ENCODE assay signal across 16 cellular contexts in genomic region chr1:199002670-199003069, GRCh38.
"Had no signal": no experiment of that assay in that cellular context is flagged by ENCODE, and none has a peak within 500 bp of the region (broad histone marks: within the 10 kb centered on the region; RNA-seq: fewer than 3 reads in every experiment).

No MANE protein-coding gene starts in this region.

- H3K36me3 Mint-ChIP-seq: neural progenitor cell had no signal

- ATAC-seq: gastroesophageal sphincter had no signal

- H3K27me3 Mint-ChIP-seq: activated B cell treated with CpG ODN at 0.5 μM for 24 hours; activated CD4-positive, alpha-beta T cell treated with anti-CD3 and anti-CD28 coated beads, Interleukin-2, amount 10 ng/mL, durations not matched to agents 7 days and 5 days had no signal

- DNase-seq: activated B cell treated with CpG ODN at 0.5 μM for 24 hours; activated CD4-positive, alpha-beta T cell treated with anti-CD3 and anti-CD28 coated beads, Interleukin-2, amount 10 ng/mL, durations not matched to agents 7 days and 5 days; activated naive CD4-positive, alpha-beta T cell treated with anti-CD3 and anti-CD28 coated beads, Interleukin-2, amount 10 ng/mL, durations not matched to agents 7 days and 5 days; activated T-cell treated with anti-CD3 and anti-CD28 coated beads for 4 hours; amniotic stem cell; dorsolateral prefrontal cortex; islet precursor cell; left ventricle myocardium inferior; mesenchymal stem cell; retina; thyroid gland had no signal

- H3K27me3 ChIP-seq: breast epithelium, dorsolateral prefrontal cortex, gastroesophageal sphincter, neural progenitor cell, thyroid gland had no signal

- H3K4me1 ChIP-seq: breast epithelium, gastroesophageal sphincter, left ventricle myocardium inferior, neural progenitor cell, thyroid gland had no signal

- H3K9me3 ChIP-seq: breast epithelium, gastroesophageal sphincter, left ventricle myocardium inferior, thyroid gland had no signal

- H3K9ac ChIP-seq: neural progenitor cell had no signal

- H3K9me3 Mint-ChIP-seq: activated B cell treated with CpG ODN at 0.5 μM for 24 hours; activated CD4-positive, alpha-beta T cell treated with anti-CD3 and anti-CD28 coated beads, Interleukin-2, amount 10 ng/mL, durations not matched to agents 7 days and 5 days; activated naive CD4-positive, alpha-beta T cell treated with anti-CD3 and anti-CD28 coated beads, Interleukin-2, amount 10 ng/mL, durations not matched to agents 7 days and 5 days; neural progenitor cell had no signal

- H2AFZ ChIP-seq: neural progenitor cell had no signal

- H3K4me3 Mint-ChIP-seq: activated B cell treated with CpG ODN at 0.5 μM for 24 hours; activated CD4-positive, alpha-beta T cell treated with anti-CD3 and anti-CD28 coated beads, Interleukin-2, amount 10 ng/mL, durations not matched to agents 7 days and 5 days; activated naive CD4-positive, alpha-beta T cell treated with anti-CD3 and anti-CD28 coated beads, Interleukin-2, amount 10 ng/mL, durations not matched to agents 7 days and 5 days; neural progenitor cell; T-helper 1 cell treated with Interleukin-12 subunit alpha and Interleukin-12 subunit beta and Interleukin-4 antibody, amounts not matched to agents 30 μg/mL and 1 μg/mL, for 36 hours had no signal

- H3K4me3 ChIP-seq: breast epithelium, gastroesophageal sphincter, left ventricle myocardium inferior, neural progenitor cell, thyroid gland had no signal

- H3K4me2 ChIP-seq: neural progenitor cell had no signal

- H3K36me3 ChIP-seq: breast epithelium, gastroesophageal sphincter, left ventricle myocardium inferior, neural progenitor cell, thyroid gland had no signal

- H3K27ac Mint-ChIP-seq: activated B cell treated with CpG ODN at 0.5 μM for 24 hours; activated CD4-positive, alpha-beta T cell treated with anti-CD3 and anti-CD28 coated beads, Interleukin-2, amount 10 ng/mL, durations not matched to agents 7 days and 5 days; activated naive CD4-positive, alpha-beta T cell treated with anti-CD3 and anti-CD28 coated beads, Interleukin-2, amount 10 ng/mL, durations not matched to agents 7 days and 5 days; activated T-helper 2 cell treated with anti-CD3 and anti-CD28 coated beads, Interferon-gamma antibody, Interleukin-2, Interleukin-4, amounts not matched to agents 10 μg/mL and 5 μg/mL and 100 μg/mL, durations not matched to agents 14 hours and 24 hours and 36 hours; T-helper 1 cell treated with Interleukin-12 subunit alpha and Interleukin-12 subunit beta and Interleukin-4 antibody, amounts not matched to agents 30 μg/mL and 1 μg/mL, for 36 hours had no signal

- H3K27ac ChIP-seq: breast epithelium, gastroesophageal sphincter, left ventricle myocardium inferior, neural progenitor cell, thyroid gland had no signal
